In the genomic region with DNA sequence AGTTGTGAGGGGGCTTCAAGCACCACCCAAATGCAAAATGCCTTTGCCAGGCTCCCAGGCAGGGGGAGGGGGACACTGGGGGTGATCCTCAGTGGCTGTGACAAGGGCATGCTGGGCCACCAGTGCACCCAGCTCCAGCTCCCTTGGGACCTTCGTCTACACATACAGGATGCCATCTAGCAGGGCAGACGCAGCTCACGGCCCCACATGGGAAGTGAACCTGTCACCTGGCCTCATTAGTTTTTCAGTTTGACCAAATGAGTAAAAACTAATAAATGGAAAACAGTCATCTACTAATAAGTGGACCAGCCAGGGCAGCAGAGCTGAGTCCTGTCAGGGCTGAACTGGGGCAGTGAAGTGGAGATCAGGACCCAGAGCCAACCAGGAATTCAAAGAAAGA, we compare ENCODE assay signal across 1 cellular context.
TF ChIP-seq lines count a peak whose summit lies in the region.

No MANE protein-coding gene starts in this region.

TF ChIP-seq in GM23338, 12 proteins besides CTCF, POLR2A, EP300 and RAD21:
- no peak for TF ChIP-seq ZNF462 (CRISPR knock-in tag; IDR thresholded peaks at IDR 0.05)
